Comparison of ENCODE assay signal across 10 cellular contexts in genomic region chr1:206923009-206923960, GRCh38. TPM values are rescaled to one million over a fixed set of nuclear protein-coding genes. Genes with fewer than 3 reads are reported as not detected.
DNase-seq lines count a peak whose midpoint lies in the region; ATAC-seq and TF ChIP-seq lines count a peak whose summit lies in the region.
"Had no signal": no experiment of that assay in that cellular context is flagged by ENCODE, and none has a peak within 500 bp of the region (broad histone marks: within the 10 kb centered on the region; RNA-seq: fewer than 3 reads in every experiment).

No MANE protein-coding gene starts in this region.

- H3K79me2 ChIP-seq in PC-9 (ENCODE audit: low read depth): no peaks in the 10 kb centered on the region

- TF ChIP-seq CTCF in HL-60 (IDR thresholded peaks at IDR 0.05; ENCODE audit: insufficient read depth, low read length) (no peak), neutrophil (IDR thresholded peaks at IDR 0.05) (no peak), PC-9 (conservative IDR thresholded peaks at IDR 0.05) (no peak), esophagus muscularis mucosa (IDR thresholded peaks at IDR 0.05) (no peak)

- ATAC-seq in CD4-positive, CD25-positive, alpha-beta regulatory T cell (ENCODE audit: low read depth in 2 of 2): peak; percentile 86 to 87
- peak; percentile 50 for ATAC-seq in GM19467 (IDR thresholded peaks at IDR 0.05; ENCODE audit: unreplicated experiment)

- H3K9me2 ChIP-seq in PC-9 (ENCODE audit: insufficient read depth): no peaks in the 10 kb centered on the region

- no peak for TF ChIP-seq POLR2A in esophagus muscularis mucosa (IDR thresholded peaks at IDR 0.05; ENCODE audit: low read depth)

- peaks cover 0 to 2% (median 0%) of the 10 kb centered on the region in 7 donors for H3K9me3 Mint-ChIP-seq in CD4-positive, CD25-positive, alpha-beta regulatory T cell

- peaks cover 21% of the 10 kb centered on the region for H3K36me3 Mint-ChIP-seq in CD4-positive, CD25-positive, alpha-beta regulatory T cell

- no peak overlapping the region for H3K27ac Mint-ChIP-seq in CD4-positive, CD25-positive, alpha-beta regulatory T cell

- peaks cover 62% of the 10 kb centered on the region for H3K4me1 ChIP-seq in CD4-positive, CD25-positive, alpha-beta regulatory T cell (ENCODE audit: control insufficient read depth, insufficient read depth, low read length, poor library complexity, severe bottlenecking)
- H3K4me1 ChIP-seq in neutrophil (ENCODE audit: control insufficient read depth in 1 of 2, insufficient read depth in 1 of 2, low read depth in 1 of 2, low read length in 1 of 2) (peaks cover 32 to 40% of the 10 kb centered on the region in 2 experiments), PC-9 (replicated peaks; ENCODE audit: insufficient read depth) (peaks cover 19% of the 10 kb centered on the region), esophagus muscularis mucosa (no peaks in the 10 kb centered on the region)
- H3K4me1 ChIP-seq: body of pancreas had no signal

- TF ChIP-seq EP300 in esophagus muscularis mucosa (IDR thresholded peaks at IDR 0.05): no peak

- peak overlapping the region; percentile 86 for H3K27ac ChIP-seq in CD4-positive, CD25-positive, alpha-beta regulatory T cell (ENCODE audit: insufficient read depth, low read length, poor library complexity, severe bottlenecking)
- peak overlapping the region; percentile 65 for H3K27ac ChIP-seq in HL-60 (replicated peaks)
- peak overlapping the region; percentile 90 for H3K27ac ChIP-seq in neutrophil
- no peak overlapping the region for H3K27ac ChIP-seq in PC-9
- H3K27ac ChIP-seq in esophagus muscularis mucosa (replicated peaks in 1 of 4): no peak overlapping the region
- H3K27ac ChIP-seq: body of pancreas had no signal

- H2AFZ ChIP-seq in PC-9: no peak overlapping the region

- DNase-seq in CD4-positive, CD25-positive, alpha-beta regulatory T cell: peak; percentile 57 to 95 (median 88)
- peak in 1 of 2 experiments; percentile 70 for DNase-seq in HL-60 (ENCODE audit: low read depth in 1 of 2, low spot score in 1 of 2)
- DNase-seq in activated T-cell treated with anti-CD3 and anti-CD28 coated beads for 4 hours: peak; percentile 59
- DNase-seq in PC-9: no peak
- no peak for DNase-seq in NCI-H2029 (lab: John Stamatoyannopoulos, UW)
- no peak for DNase-seq in esophagus muscularis mucosa (ENCODE audit: extremely low spot score)
- DNase-seq: right cardiac atrium had no signal

- no TSS peak for BruUV-seq in PC-9 (replicated peaks; lab: Mats Ljungman, UMichigan)

- H3K9me3 ChIP-seq in CD4-positive, CD25-positive, alpha-beta regulatory T cell (ENCODE audit: control insufficient read depth in 2 of 2, low read length in 2 of 2): no peaks in the 10 kb centered on the region
- no peaks in the 10 kb centered on the region for H3K9me3 ChIP-seq in neutrophil
- no peaks in the 10 kb centered on the region for H3K9me3 ChIP-seq in PC-9 (ENCODE audit: insufficient read depth, low read depth)
- no peaks in the 10 kb centered on the region for H3K9me3 ChIP-seq in esophagus muscularis mucosa
- H3K9me3 ChIP-seq: body of pancreas had no signal

- POLR2A ChIA-PET in PC-9 (lab: Charles Lee; ENCODE audit: unreplicated experiment): no interaction called here

- H3K4me1 Mint-ChIP-seq in CD4-positive, CD25-positive, alpha-beta regulatory T cell: peaks cover 4 to 30% (median 12%) of the 10 kb centered on the region in 4 donors

- peak overlapping the region; percentile 98 for H3K4me3 ChIP-seq in CD4-positive, CD25-positive, alpha-beta regulatory T cell (ENCODE audit: low read depth, low read length)
- H3K4me3 ChIP-seq in HL-60 (replicated peaks; ENCODE audit: insufficient read depth, low read length) (no peak overlapping the region), neutrophil (ENCODE audit: low read depth in 1 of 2, low read length in 1 of 2) (peak overlapping the region in 1 of 2 experiments; percentile 55), PC-9 (no peak overlapping the region), esophagus muscularis mucosa (no peak overlapping the region)
- H3K4me3 ChIP-seq: body of pancreas had no signal

- intact Hi-C loops in PC-9 (cut with micrococcal nuclease; ENCODE audit: unreplicated experiment) (no loop called here), esophagus muscularis mucosa (cut with DNase I) (no loop called here)

- 65% methylated on average over 6 of the region's 12 CpGs for WGBS in esophagus muscularis mucosa

- no peak overlapping the region for H3K4me2 ChIP-seq in PC-9

- H3K4me3 Mint-ChIP-seq in CD4-positive, CD25-positive, alpha-beta regulatory T cell: no peak overlapping the region

- H3F3A ChIP-seq in PC-9 (ENCODE audit: insufficient read depth, low read depth): peaks cover 16% of the 10 kb centered on the region; the same call in 1 of the 2 replicates

- no peaks in the 10 kb centered on the region for H3K27me3 Mint-ChIP-seq in CD4-positive, CD25-positive, alpha-beta regulatory T cell

- CTCF ChIA-PET in PC-9 (lab: Charles Lee): no interaction called here

- H3K27me3 ChIP-seq in CD4-positive, CD25-positive, alpha-beta regulatory T cell (ENCODE audit: control insufficient read depth, insufficient read depth, low read length): no peaks in the 10 kb centered on the region
- no peaks in the 10 kb centered on the region for H3K27me3 ChIP-seq in HL-60 (ENCODE audit: insufficient read depth, poor library complexity, severe bottlenecking)
- no peaks in the 10 kb centered on the region for H3K27me3 ChIP-seq in neutrophil
- no peaks in the 10 kb centered on the region for H3K27me3 ChIP-seq in PC-9 (ENCODE audit: insufficient read depth, low read depth)
- H3K27me3 ChIP-seq in esophagus muscularis mucosa: no peaks in the 10 kb centered on the region
- H3K27me3 ChIP-seq: body of pancreas had no signal

- peaks cover 14% of the 10 kb centered on the region for H3K36me3 ChIP-seq in CD4-positive, CD25-positive, alpha-beta regulatory T cell (ENCODE audit: control insufficient read depth, insufficient read depth, low read length)
- H3K36me3 ChIP-seq in neutrophil (no peaks in the 10 kb centered on the region), PC-9 (ENCODE audit: low read depth) (no peaks in the 10 kb centered on the region), esophagus muscularis mucosa (no peaks in the 10 kb centered on the region)

- H4K20me1 ChIP-seq in PC-9 (ENCODE audit: insufficient read depth): no peaks in the 10 kb centered on the region

RNA-seq across cellular contexts. Expression of gene FCMR, which starts 1.5 kb away (rescaled TPM):
- total RNA-seq in CD4-positive, CD25-positive, alpha-beta regulatory T cell: 393 TPM
- polyA plus RNA-seq in CD4-positive, CD25-positive, alpha-beta regulatory T cell: 100 to 1,000 TPM; 888 to 986 (median 949) TPM
- total RNA-seq in PC-9 (2021) (0.63 and 1.2 TPM in 2 replicates), esophagus muscularis mucosa (1 to 10 TPM in 3 of 4 donors, not detected in 1; 2.5 to 3.3 (median 3.2) TPM)

RNA-seq across cellular contexts. Expression of gene PIGR, which starts 23.0 kb away (rescaled TPM):
- total RNA-seq in CD4-positive, CD25-positive, alpha-beta regulatory T cell: not detected
- not detected for polyA plus RNA-seq in CD4-positive, CD25-positive, alpha-beta regulatory T cell
- 0.10 TPM in 1 of 2 replicates, not detected in the other for total RNA-seq in PC-9 (2021)
- total RNA-seq in esophagus muscularis mucosa: 1 to 10 TPM in 2 of 4 donors, under 1 TPM in 1, not detected in 1; 0.42 to 4.2 (median 1.1) TPM

RNA-seq across cellular contexts. Expression of gene IL24, which starts 26.0 kb away (rescaled TPM):
- total RNA-seq in CD4-positive, CD25-positive, alpha-beta regulatory T cell: not detected
- polyA plus RNA-seq in CD4-positive, CD25-positive, alpha-beta regulatory T cell: 10 to 100 TPM; 25.0 to 36.3 (median 29.6) TPM
- not detected in 2 replicates for total RNA-seq in PC-9 (2021)
- 1 to 10 TPM in 1 of 4 donors, not detected in 3; 1.7 TPM for total RNA-seq in esophagus muscularis mucosa
- total RNA-seq: body of pancreas, right cardiac atrium had no signal
- polyA plus RNA-seq: right cardiac atrium had no signal

RNA-seq across cellular contexts. Expression of gene FCAMR, which starts 47.0 kb away (rescaled TPM):
- not detected for total RNA-seq in CD4-positive, CD25-positive, alpha-beta regulatory T cell
- not detected for polyA plus RNA-seq in CD4-positive, CD25-positive, alpha-beta regulatory T cell
- total RNA-seq in PC-9 (2021) (not detected in 2 replicates), esophagus muscularis mucosa (not detected)
- total RNA-seq: body of pancreas, right cardiac atrium had no signal
- polyA plus RNA-seq: right cardiac atrium had no signal

RNA-seq across cellular contexts. Expression of gene IL20, which starts 57.9 kb away (rescaled TPM):
- not detected for total RNA-seq in CD4-positive, CD25-positive, alpha-beta regulatory T cell
- not detected for polyA plus RNA-seq in CD4-positive, CD25-positive, alpha-beta regulatory T cell
- total RNA-seq in PC-9 (2021): not detected in 2 replicates
- not detected for total RNA-seq in esophagus muscularis mucosa
- total RNA-seq: body of pancreas, right cardiac atrium had no signal
- polyA plus RNA-seq: right cardiac atrium had no signal

Comparison
In these comparisons a context has a peak if more than half of its experiments do, and no peak if none do; other contexts are left out.
1. DNase-seq: peak in CD4-positive, CD25-positive, alpha-beta regulatory T cell (3 of 3) and activated T-cell treated with anti-CD3 and anti-CD28 coated beads for 4 hours (single experiment); none in PC-9 (0 of 2), NCI-H2029 (single experiment) and esophagus muscularis mucosa (single experiment).
2. H3K27ac ChIP-seq: peak in CD4-positive, CD25-positive, alpha-beta regulatory T cell (single experiment), HL-60 (single experiment) and neutrophil (single experiment); none in PC-9 (single experiment) and esophagus muscularis mucosa (0 of 4).
3. RNA of gene FCMR, which starts 1.5 kb away (total RNA-seq): 393 TPM in CD4-positive, CD25-positive, alpha-beta regulatory T cell (single experiment); 2.5 to 3.3 TPM in esophagus muscularis mucosa and 0.63 to 1.2 TPM in PC-9; every median in the first group is over 10 times any median in the second.